Comparison of ENCODE assay signal across 1 cellular context in genomic region chr1:91579658-91580228, GRCh38.
TF ChIP-seq lines count a peak whose summit lies in the region.

No MANE protein-coding gene starts in this region.

TF ChIP-seq in HepG2, 621 proteins besides CTCF, POLR2A, EP300 and RAD21 (continued from another document):
- TF ChIP-seq FUBP1 (CRISPR knock-in tag; IDR thresholded peaks at IDR 0.05; ENCODE audit: borderline replicate concordance) (no peak), KDM5A (IDR thresholded peaks at IDR 0.05; ENCODE audit: borderline replicate concordance, low read length) (no peak), POLR2AphosphoS5 (IDR thresholded peaks at IDR 0.05; ENCODE audit: low read depth, low read length) (no peak), MEIS1 (CRISPR knock-in tag; IDR thresholded peaks at IDR 0.05; ENCODE audit: borderline replicate concordance) (no peak), TOPORS (CRISPR knock-in tag; IDR thresholded peaks at IDR 0.05) (no peak), NKX3-1 (CRISPR knock-in tag; IDR thresholded peaks at IDR 0.05) (no peak), ATF2 (CRISPR knock-in tag; IDR thresholded peaks at IDR 0.05) (no peak), GTF3A (CRISPR knock-in tag; conservative IDR thresholded peaks at IDR 0.05) (no peak), REST (IDR thresholded peaks at IDR 0.05; ENCODE audit: borderline replicate concordance in 1 of 2, low read depth in 1 of 2, low read length in 2 of 2) (no peak), HHEX (CRISPR knock-in tag; IDR thresholded peaks at IDR 0.05) (no peak), ZNF775 (CRISPR knock-in tag; IDR thresholded peaks at IDR 0.05; ENCODE audit: borderline replicate concordance) (no peak), ZXDC (CRISPR knock-in tag; IDR thresholded peaks at IDR 0.05) (no peak), ZNF749 (CRISPR knock-in tag; IDR thresholded peaks at IDR 0.05; ENCODE audit: borderline replicate concordance) (no peak), CSRNP2 (CRISPR knock-in tag; conservative IDR thresholded peaks at IDR 0.05; ENCODE audit: low read depth) (no peak)
